Comparison of ENCODE assay signal across 1 cellular context in the genomic region with DNA sequence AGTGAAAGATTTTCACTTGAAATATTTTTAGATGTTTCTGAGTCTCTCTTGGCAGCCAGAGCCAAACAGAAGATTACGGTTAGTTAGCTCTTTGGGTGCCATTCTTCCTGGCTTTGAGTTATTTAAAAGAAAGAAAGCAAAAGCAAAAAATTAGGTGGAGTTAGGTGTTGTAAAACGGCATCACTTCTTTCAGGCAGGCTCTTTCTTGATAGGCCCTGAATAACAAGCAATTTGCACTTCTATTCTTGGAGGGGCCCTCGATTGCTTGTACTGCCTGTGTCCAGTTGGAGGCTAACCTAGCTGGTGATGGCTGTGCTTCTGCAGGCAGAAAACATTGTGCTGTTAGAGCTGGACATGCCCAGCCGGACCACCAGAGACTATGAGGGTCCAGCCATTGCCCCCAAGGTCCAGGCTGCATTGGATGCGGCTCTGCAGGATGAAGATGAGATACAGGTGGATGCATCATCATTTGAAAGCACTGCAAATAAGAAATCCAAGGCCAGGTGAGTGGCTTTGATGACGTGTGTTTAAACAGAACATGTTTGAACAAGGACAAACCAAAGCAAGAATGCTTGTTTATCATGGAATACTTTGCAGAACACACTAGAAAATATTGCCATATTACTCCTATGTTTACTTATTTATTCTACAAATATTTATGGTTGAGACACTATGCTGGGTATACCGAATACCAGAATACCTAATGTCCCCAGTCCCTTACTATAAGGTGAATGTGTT.
A peak's percentile ranks its signal among the peaks of the same experiment; 100 is the strongest.
TF ChIP-seq lines count a peak whose summit lies in the region.

No MANE protein-coding gene starts in this region.

TF ChIP-seq in HepG2, 621 proteins besides CTCF, POLR2A, EP300 and RAD21 (continued from another document and continues in another):
- TF ChIP-seq, protein P1, sequence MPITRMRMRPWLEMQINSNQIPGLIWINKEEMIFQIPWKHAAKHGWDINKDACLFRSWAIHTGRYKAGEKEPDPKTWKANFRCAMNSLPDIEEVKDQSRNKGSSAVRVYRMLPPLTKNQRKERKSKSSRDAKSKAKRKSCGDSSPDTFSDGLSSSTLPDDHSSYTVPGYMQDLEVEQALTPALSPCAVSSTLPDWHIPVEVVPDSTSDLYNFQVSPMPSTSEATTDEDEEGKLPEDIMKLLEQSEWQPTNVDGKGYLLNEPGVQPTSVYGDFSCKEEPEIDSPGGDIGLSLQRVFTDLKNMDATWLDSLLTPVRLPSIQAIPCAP (CRISPR knock-in tag; IDR thresholded peaks at IDR 0.05; ENCODE audit: low read depth): no peak
- TF ChIP-seq HOXA3 (CRISPR knock-in tag; IDR thresholded peaks at IDR 0.05) (peak; percentile 39; the same call in 1 of the 2 replicates), GATA4 (IDR thresholded peaks at IDR 0.05; ENCODE audit: borderline replicate concordance, low read depth) (peak; percentile 71; the same call in 1 of the 2 replicates), SNAPC2 (CRISPR knock-in tag; IDR thresholded peaks at IDR 0.05) (peak; percentile 85; the same call in 1 of the 2 replicates), ADNP (CRISPR knock-in tag; IDR thresholded peaks at IDR 0.05) (no peak), RCOR2 (CRISPR knock-in tag; IDR thresholded peaks at IDR 0.05) (peak; percentile 96), ATF1 (CRISPR knock-in tag; IDR thresholded peaks at IDR 0.05) (peak; percentile 85), GABPA (IDR thresholded peaks at IDR 0.05; ENCODE audit: low read depth, low read length) (no peak), GABPA (CRISPR knock-in tag; IDR thresholded peaks at IDR 0.05; ENCODE audit: low read depth) (peak; percentile 50; the same call in 1 of the 2 replicates), HHEX (CRISPR knock-in tag; IDR thresholded peaks at IDR 0.05) (peak; percentile 98), SMARCE1 (IDR thresholded peaks at IDR 0.05; ENCODE audit: borderline replicate concordance) (peak; percentile 78), ERF (CRISPR knock-in tag; IDR thresholded peaks at IDR 0.05) (peak; percentile 89), CBX5 (CRISPR knock-in tag; IDR thresholded peaks at IDR 0.05; ENCODE audit: borderline replicate concordance) (peak; percentile 64; the same call in 1 of the 2 replicates), CREM (IDR thresholded peaks at IDR 0.05) (peak; percentile 96), CREM (CRISPR knock-in tag; IDR thresholded peaks at IDR 0.05) (no peak), KLF15 (CRISPR knock-in tag; IDR thresholded peaks at IDR 0.05; ENCODE audit: borderline replicate concordance) (no peak), IRX3 (CRISPR knock-in tag; IDR thresholded peaks at IDR 0.05; ENCODE audit: borderline replicate concordance, low read depth) (0 out of 2 replicates have a peak, but pooled peaks have one; percentile 34), ZNF841 (CRISPR knock-in tag; IDR thresholded peaks at IDR 0.05; ENCODE audit: borderline replicate concordance) (no peak), ATF7 (IDR thresholded peaks at IDR 0.05) (peak; percentile 77), ATF7 (CRISPR knock-in tag; IDR thresholded peaks at IDR 0.05) (no peak; the same call in 1 of the 2 replicates), HIVEP1 (CRISPR knock-in tag; IDR thresholded peaks at IDR 0.05) (no peak), ASH2L (IDR thresholded peaks at IDR 0.05; ENCODE audit: insufficient read length, low read depth, low read length) (peak; percentile 55), ZC3H4 (CRISPR knock-in tag; IDR thresholded peaks at IDR 0.05; ENCODE audit: borderline replicate concordance) (no peak), SALL1 (CRISPR knock-in tag; IDR thresholded peaks at IDR 0.05) (peak; percentile 99), TBX2 (CRISPR knock-in tag; IDR thresholded peaks at IDR 0.05; ENCODE audit: borderline replicate concordance) (peak; percentile 69), ZNF335 (CRISPR knock-in tag; IDR thresholded peaks at IDR 0.05) (peak; percentile 34; the same call in 1 of the 2 replicates), FOXK1 (CRISPR knock-in tag; IDR thresholded peaks at IDR 0.05; ENCODE audit: borderline replicate concordance, low read depth) (peak; percentile 97), SMC3 (IDR thresholded peaks at IDR 0.05; ENCODE audit: low read length) (peak; percentile 15; the same call in 1 of the 2 replicates), KDM3A (CRISPR knock-in tag; IDR thresholded peaks at IDR 0.05; ENCODE audit: low read depth) (peak; percentile 78; the same call in 1 of the 2 replicates), MEIS2 (CRISPR knock-in tag; IDR thresholded peaks at IDR 0.05) (peak; percentile 63; the same call in 1 of the 2 replicates), ZMYM3 (CRISPR knock-in tag; IDR thresholded peaks at IDR 0.05) (peak; percentile 47; the same call in 1 of the 2 replicates), STAT5B (CRISPR knock-in tag; IDR thresholded peaks at IDR 0.05) (no peak), DPF2 (CRISPR knock-in tag; IDR thresholded peaks at IDR 0.05; ENCODE audit: borderline replicate concordance, low read depth) (peak; percentile 70)
- TF ChIP-seq, protein P2, sequence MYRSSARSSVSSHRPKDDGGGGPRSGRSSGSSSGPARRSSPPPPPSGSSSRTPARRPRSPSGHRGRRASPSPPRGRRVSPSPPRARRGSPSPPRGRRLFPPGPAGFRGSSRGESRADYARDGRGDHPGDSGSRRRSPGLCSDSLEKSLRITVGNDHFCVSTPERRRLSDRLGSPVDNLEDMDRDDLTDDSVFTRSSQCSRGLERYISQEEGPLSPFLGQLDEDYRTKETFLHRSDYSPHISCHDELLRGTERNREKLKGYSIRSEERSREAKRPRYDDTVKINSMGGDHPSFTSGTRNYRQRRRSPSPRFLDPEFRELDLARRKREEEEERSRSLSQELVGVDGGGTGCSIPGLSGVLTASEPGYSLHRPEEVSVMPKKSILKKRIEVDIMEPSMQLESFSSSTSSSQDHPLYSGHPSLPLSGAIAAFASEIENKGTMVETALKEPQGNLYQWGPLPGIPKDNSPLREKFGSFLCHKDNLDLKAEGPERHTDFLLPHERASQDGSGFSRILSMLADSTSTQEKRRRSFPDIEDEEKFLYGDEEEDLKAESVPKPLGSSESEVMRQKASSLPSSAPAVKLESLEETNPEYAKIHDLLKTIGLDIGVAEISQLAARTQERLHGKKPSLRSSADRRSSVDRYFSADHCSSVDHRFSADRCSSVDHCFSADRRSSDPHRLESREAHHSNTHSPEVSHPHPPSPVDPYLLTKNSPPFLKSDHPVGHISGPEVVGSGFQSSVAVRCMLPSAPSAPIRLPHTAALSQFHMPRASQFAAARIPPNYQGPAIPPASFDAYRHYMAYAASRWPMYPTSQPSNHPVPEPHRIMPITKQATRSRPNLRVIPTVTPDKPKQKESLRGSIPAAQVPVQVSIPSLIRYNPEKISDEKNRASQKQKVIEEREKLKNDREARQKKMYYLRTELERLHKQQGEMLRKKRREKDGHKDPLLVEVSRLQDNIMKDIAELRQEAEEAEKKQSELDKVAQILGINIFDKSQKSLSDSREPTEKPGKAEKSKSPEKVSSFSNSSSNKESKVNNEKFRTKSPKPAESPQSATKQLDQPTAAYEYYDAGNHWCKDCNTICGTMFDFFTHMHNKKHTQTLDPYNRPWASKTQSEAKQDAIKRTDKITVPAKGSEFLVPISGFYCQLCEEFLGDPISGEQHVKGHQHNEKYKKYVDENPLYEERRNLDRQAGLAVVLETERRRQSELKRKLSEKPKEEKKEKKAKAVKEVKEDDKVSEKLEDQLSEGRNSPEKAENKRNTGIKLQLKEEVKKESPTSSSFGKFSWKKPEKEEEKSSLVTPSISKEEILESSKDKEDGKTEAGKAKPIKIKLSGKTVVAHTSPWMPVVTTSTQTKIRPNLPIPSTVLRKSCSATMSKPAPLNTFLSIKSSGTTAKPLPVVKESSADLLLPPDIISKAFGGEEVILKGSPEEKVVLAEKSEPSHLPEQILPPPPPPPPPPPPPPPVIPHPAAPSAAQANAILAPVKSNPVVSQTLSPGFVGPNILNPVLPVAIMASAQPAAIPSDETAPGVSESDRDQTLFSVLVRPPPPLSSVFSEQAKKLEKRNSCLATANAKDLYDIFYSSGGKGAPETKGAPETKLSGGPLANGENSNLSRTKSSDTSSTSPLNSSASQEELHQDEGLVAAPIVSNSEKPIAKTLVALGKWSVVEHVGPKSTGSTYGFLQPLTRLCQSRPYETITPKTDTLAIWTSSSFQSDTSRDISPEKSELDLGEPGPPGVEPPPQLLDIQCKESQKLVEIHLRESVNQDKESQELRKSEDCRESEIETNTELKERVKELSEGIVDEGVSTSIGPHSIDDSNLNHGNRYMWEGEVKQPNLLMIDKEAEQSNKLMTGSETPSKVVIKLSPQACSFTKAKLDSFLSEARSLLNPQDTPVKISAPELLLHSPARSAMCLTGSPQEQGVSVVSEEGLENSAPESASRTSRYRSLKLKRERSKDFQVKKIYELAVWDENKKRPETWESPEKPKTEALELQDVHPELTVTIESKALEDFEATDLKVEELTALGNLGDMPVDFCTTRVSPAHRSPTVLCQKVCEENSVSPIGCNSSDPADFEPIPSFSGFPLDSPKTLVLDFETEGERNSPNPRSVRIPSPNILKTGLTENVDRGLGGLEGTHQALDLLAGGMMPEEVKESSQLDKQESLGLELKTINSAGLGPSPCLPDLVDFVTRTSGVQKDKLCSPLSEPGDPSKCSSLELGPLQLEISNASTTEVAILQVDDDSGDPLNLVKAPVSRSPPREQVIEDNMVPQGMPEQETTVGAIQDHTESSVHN (CRISPR knock-in tag; IDR thresholded peaks at IDR 0.05): 0 out of 2 replicates have a peak, but pooled peaks have one; percentile 52
- TF ChIP-seq, protein P3, sequence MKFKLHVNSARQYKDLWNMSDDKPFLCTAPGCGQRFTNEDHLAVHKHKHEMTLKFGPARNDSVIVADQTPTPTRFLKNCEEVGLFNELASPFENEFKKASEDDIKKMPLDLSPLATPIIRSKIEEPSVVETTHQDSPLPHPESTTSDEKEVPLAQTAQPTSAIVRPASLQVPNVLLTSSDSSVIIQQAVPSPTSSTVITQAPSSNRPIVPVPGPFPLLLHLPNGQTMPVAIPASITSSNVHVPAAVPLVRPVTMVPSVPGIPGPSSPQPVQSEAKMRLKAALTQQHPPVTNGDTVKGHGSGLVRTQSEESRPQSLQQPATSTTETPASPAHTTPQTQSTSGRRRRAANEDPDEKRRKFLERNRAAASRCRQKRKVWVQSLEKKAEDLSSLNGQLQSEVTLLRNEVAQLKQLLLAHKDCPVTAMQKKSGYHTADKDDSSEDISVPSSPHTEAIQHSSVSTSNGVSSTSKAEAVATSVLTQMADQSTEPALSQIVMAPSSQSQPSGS (CRISPR knock-in tag; IDR thresholded peaks at IDR 0.05): peak; percentile 67; the same call in 1 of the 2 replicates
- TF ChIP-seq, protein P4, sequence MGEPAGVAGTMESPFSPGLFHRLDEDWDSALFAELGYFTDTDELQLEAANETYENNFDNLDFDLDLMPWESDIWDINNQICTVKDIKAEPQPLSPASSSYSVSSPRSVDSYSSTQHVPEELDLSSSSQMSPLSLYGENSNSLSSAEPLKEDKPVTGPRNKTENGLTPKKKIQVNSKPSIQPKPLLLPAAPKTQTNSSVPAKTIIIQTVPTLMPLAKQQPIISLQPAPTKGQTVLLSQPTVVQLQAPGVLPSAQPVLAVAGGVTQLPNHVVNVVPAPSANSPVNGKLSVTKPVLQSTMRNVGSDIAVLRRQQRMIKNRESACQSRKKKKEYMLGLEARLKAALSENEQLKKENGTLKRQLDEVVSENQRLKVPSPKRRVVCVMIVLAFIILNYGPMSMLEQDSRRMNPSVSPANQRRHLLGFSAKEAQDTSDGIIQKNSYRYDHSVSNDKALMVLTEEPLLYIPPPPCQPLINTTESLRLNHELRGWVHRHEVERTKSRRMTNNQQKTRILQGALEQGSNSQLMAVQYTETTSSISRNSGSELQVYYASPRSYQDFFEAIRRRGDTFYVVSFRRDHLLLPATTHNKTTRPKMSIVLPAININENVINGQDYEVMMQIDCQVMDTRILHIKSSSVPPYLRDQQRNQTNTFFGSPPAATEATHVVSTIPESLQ (CRISPR knock-in tag; conservative IDR thresholded peaks at IDR 0.05): no peak
- TF ChIP-seq, protein P5, sequence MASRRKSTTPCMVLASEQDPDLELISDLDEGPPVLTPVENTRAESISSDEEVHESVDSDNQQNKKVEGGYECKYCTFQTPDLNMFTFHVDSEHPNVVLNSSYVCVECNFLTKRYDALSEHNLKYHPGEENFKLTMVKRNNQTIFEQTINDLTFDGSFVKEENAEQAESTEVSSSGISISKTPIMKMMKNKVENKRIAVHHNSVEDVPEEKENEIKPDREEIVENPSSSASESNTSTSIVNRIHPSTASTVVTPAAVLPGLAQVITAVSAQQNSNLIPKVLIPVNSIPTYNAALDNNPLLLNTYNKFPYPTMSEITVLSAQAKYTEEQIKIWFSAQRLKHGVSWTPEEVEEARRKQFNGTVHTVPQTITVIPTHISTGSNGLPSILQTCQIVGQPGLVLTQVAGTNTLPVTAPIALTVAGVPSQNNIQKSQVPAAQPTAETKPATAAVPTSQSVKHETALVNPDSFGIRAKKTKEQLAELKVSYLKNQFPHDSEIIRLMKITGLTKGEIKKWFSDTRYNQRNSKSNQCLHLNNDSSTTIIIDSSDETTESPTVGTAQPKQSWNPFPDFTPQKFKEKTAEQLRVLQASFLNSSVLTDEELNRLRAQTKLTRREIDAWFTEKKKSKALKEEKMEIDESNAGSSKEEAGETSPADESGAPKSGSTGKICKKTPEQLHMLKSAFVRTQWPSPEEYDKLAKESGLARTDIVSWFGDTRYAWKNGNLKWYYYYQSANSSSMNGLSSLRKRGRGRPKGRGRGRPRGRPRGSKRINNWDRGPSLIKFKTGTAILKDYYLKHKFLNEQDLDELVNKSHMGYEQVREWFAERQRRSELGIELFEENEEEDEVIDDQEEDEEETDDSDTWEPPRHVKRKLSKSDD (CRISPR knock-in tag; IDR thresholded peaks at IDR 0.05; ENCODE audit: low read depth): no peak
- TF ChIP-seq, protein P6, sequence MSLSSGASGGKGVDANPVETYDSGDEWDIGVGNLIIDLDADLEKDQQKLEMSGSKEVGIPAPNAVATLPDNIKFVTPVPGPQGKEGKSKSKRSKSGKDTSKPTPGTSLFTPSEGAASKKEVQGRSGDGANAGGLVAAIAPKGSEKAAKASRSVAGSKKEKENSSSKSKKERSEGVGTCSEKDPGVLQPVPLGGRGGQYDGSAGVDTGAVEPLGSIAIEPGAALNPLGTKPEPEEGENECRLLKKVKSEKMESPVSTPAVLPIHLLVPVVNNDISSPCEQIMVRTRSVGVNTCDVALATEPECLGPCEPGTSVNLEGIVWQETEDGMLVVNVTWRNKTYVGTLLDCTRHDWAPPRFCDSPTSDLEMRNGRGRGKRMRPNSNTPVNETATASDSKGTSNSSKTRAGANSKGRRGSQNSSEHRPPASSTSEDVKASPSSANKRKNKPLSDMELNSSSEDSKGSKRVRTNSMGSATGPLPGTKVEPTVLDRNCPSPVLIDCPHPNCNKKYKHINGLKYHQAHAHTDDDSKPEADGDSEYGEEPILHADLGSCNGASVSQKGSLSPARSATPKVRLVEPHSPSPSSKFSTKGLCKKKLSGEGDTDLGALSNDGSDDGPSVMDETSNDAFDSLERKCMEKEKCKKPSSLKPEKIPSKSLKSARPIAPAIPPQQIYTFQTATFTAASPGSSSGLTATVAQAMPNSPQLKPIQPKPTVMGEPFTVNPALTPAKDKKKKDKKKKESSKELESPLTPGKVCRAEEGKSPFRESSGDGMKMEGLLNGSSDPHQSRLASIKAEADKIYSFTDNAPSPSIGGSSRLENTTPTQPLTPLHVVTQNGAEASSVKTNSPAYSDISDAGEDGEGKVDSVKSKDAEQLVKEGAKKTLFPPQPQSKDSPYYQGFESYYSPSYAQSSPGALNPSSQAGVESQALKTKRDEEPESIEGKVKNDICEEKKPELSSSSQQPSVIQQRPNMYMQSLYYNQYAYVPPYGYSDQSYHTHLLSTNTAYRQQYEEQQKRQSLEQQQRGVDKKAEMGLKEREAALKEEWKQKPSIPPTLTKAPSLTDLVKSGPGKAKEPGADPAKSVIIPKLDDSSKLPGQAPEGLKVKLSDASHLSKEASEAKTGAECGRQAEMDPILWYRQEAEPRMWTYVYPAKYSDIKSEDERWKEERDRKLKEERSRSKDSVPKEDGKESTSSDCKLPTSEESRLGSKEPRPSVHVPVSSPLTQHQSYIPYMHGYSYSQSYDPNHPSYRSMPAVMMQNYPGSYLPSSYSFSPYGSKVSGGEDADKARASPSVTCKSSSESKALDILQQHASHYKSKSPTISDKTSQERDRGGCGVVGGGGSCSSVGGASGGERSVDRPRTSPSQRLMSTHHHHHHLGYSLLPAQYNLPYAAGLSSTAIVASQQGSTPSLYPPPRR (CRISPR knock-in tag; IDR thresholded peaks at IDR 0.05; ENCODE audit: borderline replicate concordance): peak; percentile 96
